ENCODE assay signal across 25 cellular contexts in the genomic region with DNA sequence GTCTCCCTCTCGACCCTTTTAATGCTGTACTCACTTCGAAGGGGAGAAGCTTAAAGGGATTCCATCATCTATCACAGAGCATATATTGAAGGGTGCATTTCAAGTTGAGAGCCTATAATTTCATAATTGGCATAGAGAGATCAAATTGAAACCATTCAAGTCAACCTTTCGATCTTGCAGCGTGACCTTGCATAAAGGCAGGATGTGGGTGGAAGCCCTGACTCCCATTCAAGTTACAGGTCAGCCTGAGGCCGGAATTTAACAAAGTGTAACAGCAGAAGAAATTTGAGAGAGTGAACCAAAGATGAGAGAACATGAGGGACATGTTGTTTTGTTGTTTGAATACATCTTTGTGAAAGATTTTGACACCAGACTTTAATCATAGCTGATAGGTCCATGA.
DNase-seq lines count a peak whose midpoint lies in the region; ATAC-seq, FAIRE-seq and TF ChIP-seq lines count a peak whose summit lies in the region.
"Had no signal": no experiment of that assay in that cellular context is flagged by ENCODE, and none has a peak within 500 bp of the region (broad histone marks: within the 10 kb centered on the region; RNA-seq: fewer than 3 reads in every experiment).

No MANE protein-coding gene starts in this region.

- ATAC-seq in HG02798 (IDR thresholded peaks at IDR 0.05; ENCODE audit: poor library complexity, unreplicated experiment) (peak; percentile 56), GM12878 (peak; percentile 58), GM19467 (IDR thresholded peaks at IDR 0.05; ENCODE audit: unreplicated experiment) (no peak)
- ATAC-seq: HepG2, PC-3, Right ventricle myocardium inferior had no signal

- in situ Hi-C loops in GM12878 (cut with MboI): no loop called here

- H3K4me1 ChIP-seq in ACC112 (ENCODE audit: control insufficient read depth, insufficient read depth, low read length, unreplicated experiment) (no peaks in the 10 kb centered on the region), GM12878 (ENCODE audit: control insufficient read depth, insufficient read depth, low read length) (no peaks in the 10 kb centered on the region)
- H3K4me1 ChIP-seq: BLaER1 had no signal

- DNase-seq in NCI-H146 treated with DMSO at 0.1 percent for 48 hours (lab: John Stamatoyannopoulos, UW; ENCODE audit: unreplicated experiment) (peak; percentile 42), GM12878 (ENCODE audit: low read depth, low spot score) (no peak), HPDE6-E6E7 (ENCODE audit: extremely low spot score) (no peak), GOT3 (lab: John Stamatoyannopoulos, UW) (no peak), SKM-1 (lab: John Stamatoyannopoulos, UW; ENCODE audit: unreplicated experiment) (no peak)
- DNase-seq: ACHN, DMS53, Karpas-422, NCI-H1105, NCI-H1694, NCI-H2029 treated with DMSO at 0.1 percent for 48 hours, NCI-H345, NCI-H510A treated with DMSO at 0.1 percent for 48 hours, NCI-H748 treated with DMSO at 0.1 percent for 48 hours, PC-3, T-helper 1 cell had no signal

- no peaks in the 10 kb centered on the region for H3K9me3 ChIP-seq in GM12878 (replicated peaks; ENCODE audit: control insufficient read depth, insufficient read depth, low read length)

- no peak overlapping the region for H3K9ac ChIP-seq in GM12878 (ENCODE audit: control insufficient read depth, insufficient read depth, low read length)
- H3K9ac ChIP-seq: BLaER1 had no signal

- no peak for TF ChIP-seq CTCF in GM12878 (IDR thresholded peaks at IDR 0.05 in 2 of 3, conservative IDR thresholded peaks at IDR 0.05 in 1 of 3; ENCODE audit: control insufficient read depth in 2 of 3, extremely low read depth in 1 of 3, insufficient read depth in 1 of 3, low read depth in 3 of 3, low read length in 3 of 3)

- TF ChIP-seq RAD21 in GM12878 (IDR thresholded peaks at IDR 0.05; ENCODE audit: insufficient read depth, low read depth, low read length): no peak

- no peak overlapping the region for H3K4me2 ChIP-seq in GM12878 (ENCODE audit: control insufficient read depth, insufficient read depth)
- H3K4me2 ChIP-seq: BLaER1 had no signal

- no peaks in the 10 kb centered on the region for H4K20me1 ChIP-seq in GM12878 (ENCODE audit: control insufficient read depth, insufficient read depth)
- H4K20me1 ChIP-seq: BLaER1 had no signal

- intact Hi-C loops in GM12878 (cut with micrococcal nuclease; ENCODE audit: unreplicated experiment): loop anchor here (10.0 kb wide), 3 partner anchors 296 to 604 kb away; no protein-coding TSS in a partner anchor

- 25% methylated on average over 5 of the region's 5 CpGs for WGBS in GM12878 (ENCODE audit: insufficient coverage, insufficient replicate concordance, low lambda C conversion rate, missing lambda C conversion rate)

- H2AFZ ChIP-seq in ACC112 (ENCODE audit: low read length, unreplicated experiment) (peak overlapping the region; percentile 25), GM12878 (ENCODE audit: control insufficient read depth, low read depth, low read length) (no peak overlapping the region)

- H3K79me2 ChIP-seq in ACC112 (ENCODE audit: control insufficient read depth, insufficient read depth, low read length, unreplicated experiment) (no peaks in the 10 kb centered on the region), GM12878 (ENCODE audit: control insufficient read depth, insufficient read depth, low read length) (no peaks in the 10 kb centered on the region)

- SMC1A ChIA-PET in GM12878 (lab: Charles Lee; ENCODE audit: uncharacterized antibody, unreplicated experiment): no interaction called here

- RAD21 ChIA-PET in GM12878 (lab: Charles Lee; ENCODE audit: unreplicated experiment): no interaction called here

- H3K4me3 ChIP-seq in ACC112 (ENCODE audit: low read depth, low read length) (no peak overlapping the region), GM12878 (no peak overlapping the region)
- H3K4me3 ChIP-seq: BLaER1 had no signal

- no TSS peak for BruUV-seq in GM12878 (replicated peaks; lab: Mats Ljungman, UMichigan)

- no peak for TF ChIP-seq POLR2A in GM12878 (IDR thresholded peaks at IDR 0.05; ENCODE audit: low read depth, low read length)

- H3K27ac ChIP-seq in ACC112 (ENCODE audit: low read depth, low read length): no peak overlapping the region
- no peak overlapping the region for H3K27ac ChIP-seq in GM12878 (ENCODE audit: control insufficient read depth, insufficient read depth)
- H3K27ac ChIP-seq: 22Rv1, BLaER1, HL-60 had no signal

- CTCF ChIA-PET in GM12878 (lab: Yijun Ruan, JAX): no interaction called here

- no peaks in the 10 kb centered on the region for H3K36me3 ChIP-seq in ACC112 (ENCODE audit: insufficient read depth, low read length)
- H3K36me3 ChIP-seq in GM12878 (ENCODE audit: control insufficient read depth in 2 of 2, insufficient read depth in 2 of 2, low read length in 1 of 2): no peaks in the 10 kb centered on the region
- H3K36me3 ChIP-seq: BLaER1 had no signal

- no peak for FAIRE-seq in GM12878 (lab: Jason Lieb, UNC)
- FAIRE-seq: D721Med, HepG2 had no signal

- H3K27me3 ChIP-seq in ACC112 (ENCODE audit: insufficient read depth, low read length) (no peaks in the 10 kb centered on the region), GM12878 (replicated peaks in 1 of 2; ENCODE audit: control insufficient read depth in 2 of 2, insufficient read depth in 2 of 2, low read length in 1 of 2) (no peaks in the 10 kb centered on the region)
- H3K27me3 ChIP-seq: BLaER1 had no signal

- TF ChIP-seq EP300 in GM12878 (IDR thresholded peaks at IDR 0.05; ENCODE audit: borderline replicate concordance in 1 of 2, control insufficient read depth in 1 of 2, low read depth in 2 of 2, low read length in 2 of 2): no peak

- POLR2A ChIA-PET in GM12878 (lab: Charles Lee): no interaction called here

TF ChIP-seq in GM12878, 131 proteins besides CTCF, POLR2A, EP300 and RAD21:
- no peak for TF ChIP-seq MEF2B (IDR thresholded peaks at IDR 0.05; ENCODE audit: partially characterized antibody, poor library complexity, severe bottlenecking)
- no peak for TF ChIP-seq KLF5 (IDR thresholded peaks at IDR 0.05; ENCODE audit: partially characterized antibody)
- no peak for TF ChIP-seq SIN3A (IDR thresholded peaks at IDR 0.05; ENCODE audit: low read depth, low read length)
- no peak for TF ChIP-seq FOS (IDR thresholded peaks at IDR 0.05; ENCODE audit: borderline replicate concordance, extremely low read depth, insufficient read length)
- TF ChIP-seq YBX1 (IDR thresholded peaks at IDR 0.05): no peak
TF ChIP-seq in GM12878: peak in this region for 0.
